ENCODE assay signal across 33 cellular contexts in genomic region chr19:28076628-28077027, GRCh38.
DNase-seq lines count a peak whose midpoint lies in the region; ATAC-seq and TF ChIP-seq lines count a peak whose summit lies in the region.
"Had no signal": no experiment of that assay in that cellular context is flagged by ENCODE, and none has a peak within 500 bp of the region (broad histone marks: within the 10 kb centered on the region; RNA-seq: fewer than 3 reads in every experiment).

No MANE protein-coding gene starts in this region.

- H4K20me1 ChIP-seq in osteoblast (ENCODE audit: insufficient read depth, low read length), result no peaks in the 10 kb centered on the region
- H4K20me1 ChIP-seq: BLaER1; BLaER1 treated with 17β-estradiol and CSF1 and Interleukin-3, amounts not matched to agents 10 nM and 100 nM had no signal

- H2BK120ac ChIP-seq in trophoblast cell (ENCODE audit: insufficient read depth, low read length, poor library complexity), result no peak overlapping the region

- no peaks in the 10 kb centered on the region for H3K79me2 ChIP-seq in osteoblast (ENCODE audit: insufficient read depth, low read length)
- no peaks in the 10 kb centered on the region for H3K79me2 ChIP-seq in trophoblast cell (ENCODE audit: control insufficient read depth, insufficient read depth, low read length, poor library complexity)

- H2BK5ac ChIP-seq in trophoblast cell (ENCODE audit: low read depth, low read length, poor library complexity), result no peak overlapping the region

- H3K4me3 ChIP-seq in adrenal gland, result no peak overlapping the region
- H3K4me3 ChIP-seq in osteoblast (ENCODE audit: insufficient read depth, low read length), result no peak overlapping the region
- H3K4me3 ChIP-seq in trophoblast cell (ENCODE audit: low read depth, low read length), result no peak overlapping the region
- no peak overlapping the region for H3K4me3 ChIP-seq in testis
- H3K4me3 ChIP-seq in aorta (ENCODE audit: low read length in 2 of 2), result no peak overlapping the region
- H3K4me3 ChIP-seq: A549; BLaER1; BLaER1 treated with 17β-estradiol and CSF1 and Interleukin-3, amounts not matched to agents 10 nM and 100 nM had no signal

- no peak overlapping the region for H2AK5ac ChIP-seq in trophoblast cell (ENCODE audit: low read length)

- H2AFZ ChIP-seq in osteoblast (ENCODE audit: low read length), result no peak overlapping the region
- no peak overlapping the region for H2AFZ ChIP-seq in trophoblast cell (ENCODE audit: insufficient read depth, low read length, poor library complexity)

- H3K9me3 ChIP-seq in adrenal gland (replicated peaks in 1 of 3) (no peaks in the 10 kb centered on the region), osteoblast (ENCODE audit: low read depth, low read length) (peaks cover 7% of the 10 kb centered on the region), trophoblast cell (ENCODE audit: insufficient read depth, low read depth, low read length) (no peaks in the 10 kb centered on the region), testis (no peaks in the 10 kb centered on the region), aorta (ENCODE audit: control insufficient read depth, low read length) (peaks cover 4% of the 10 kb centered on the region)
- H3K9me3 ChIP-seq: BE2C, BLaER1, Caco-2 had no signal

- H3K9ac ChIP-seq in trophoblast cell (ENCODE audit: low read length), result no peak overlapping the region
- H3K9ac ChIP-seq: BLaER1; BLaER1 treated with 17β-estradiol and CSF1 and Interleukin-3, amounts not matched to agents 10 nM and 100 nM had no signal

- no peaks in the 10 kb centered on the region for H3K36me3 ChIP-seq in adrenal gland (replicated peaks in 1 of 2)
- no peaks in the 10 kb centered on the region for H3K36me3 ChIP-seq in osteoblast (ENCODE audit: insufficient read depth, low read length)
- H3K36me3 ChIP-seq in trophoblast cell (ENCODE audit: control insufficient read depth in 1 of 2, insufficient read depth in 2 of 2, low read length in 2 of 2), result peaks cover 0 to 2% of the 10 kb centered on the region in 2 experiments
- H3K36me3 ChIP-seq in testis (ENCODE audit: low read depth, missing control alignments), result no peaks in the 10 kb centered on the region
- H3K36me3 ChIP-seq in aorta (ENCODE audit: control insufficient read depth in 1 of 2, insufficient read depth in 2 of 2, low read length in 1 of 2), result no peaks in the 10 kb centered on the region
- H3K36me3 ChIP-seq: BE2C; BLaER1; BLaER1 treated with 17β-estradiol and CSF1 and Interleukin-3, amounts not matched to agents 10 nM and 100 nM had no signal

- H3K27ac ChIP-seq in adrenal gland, result peak overlapping the region in 1 of 5 donors; percentile 20
- no peak overlapping the region for H3K27ac ChIP-seq in osteoblast (ENCODE audit: low read depth, low read length)
- H3K27ac ChIP-seq in trophoblast cell (ENCODE audit: low read depth, low read length), result no peak overlapping the region
- no peak overlapping the region for H3K27ac ChIP-seq in testis
- H3K27ac ChIP-seq in aorta (ENCODE audit: low read depth in 1 of 2, low read length in 2 of 2), result no peak overlapping the region
- H3K27ac ChIP-seq: 22Rv1; A549; BLaER1; BLaER1 treated with 17β-estradiol and CSF1 and Interleukin-3, amounts not matched to agents 10 nM and 100 nM; C4-2B had no signal

- H4K12ac ChIP-seq in trophoblast cell (ENCODE audit: low read depth, low read length), result no peak overlapping the region

- peak overlapping the region; percentile 82 for H2BK12ac ChIP-seq in trophoblast cell (ENCODE audit: low read length)

- H3K27me3 ChIP-seq in adrenal gland, result no peaks in the 10 kb centered on the region
- no peaks in the 10 kb centered on the region for H3K27me3 ChIP-seq in osteoblast (ENCODE audit: insufficient read depth, low read length)
- H3K27me3 ChIP-seq in trophoblast cell (ENCODE audit: insufficient read depth, low read length), result no peaks in the 10 kb centered on the region
- no peaks in the 10 kb centered on the region for H3K27me3 ChIP-seq in testis
- peaks cover 0 to 1% of the 10 kb centered on the region in 2 donors for H3K27me3 ChIP-seq in aorta (ENCODE audit: control insufficient read depth in 1 of 2, insufficient read depth in 2 of 2, low read length in 1 of 2)
- H3K27me3 ChIP-seq: BE2C; BLaER1; BLaER1 treated with 17β-estradiol and CSF1 and Interleukin-3, amounts not matched to agents 10 nM and 100 nM had no signal

- WGBS in adrenal gland, 4 donors, result 35 to 52% (median 45%) methylated on average over 4 of the region's 4 CpGs
- WGBS in trophoblast cell (ENCODE audit: extremely low coverage, insufficient coverage, insufficient read length), result no CpG with 5 or more reads among the region's 4 CpGs
- 29 to 50% methylated on average over 4 of the region's 4 CpGs for WGBS in testis, 2 donors
- 74 to 78% methylated on average over 4 of the region's 4 CpGs for WGBS in aorta, 2 donors

- H3K4me2 ChIP-seq in osteoblast (ENCODE audit: insufficient read depth, low read length) (no peak overlapping the region), trophoblast cell (ENCODE audit: low read length) (no peak overlapping the region)
- H3K4me2 ChIP-seq: A549; BLaER1; BLaER1 treated with 17β-estradiol and CSF1 and Interleukin-3, amounts not matched to agents 10 nM and 100 nM had no signal

- TF ChIP-seq CTCF in adrenal gland (IDR thresholded peaks at IDR 0.05) (no peak), osteoblast (IDR thresholded peaks at IDR 0.05; ENCODE audit: extremely low read depth, low read depth, low read length) (no peak), testis (IDR thresholded peaks at IDR 0.05) (no peak)

- H3K18ac ChIP-seq in trophoblast cell (ENCODE audit: low read length), result no peak overlapping the region

- H3K4me1 ChIP-seq in adrenal gland (replicated peaks in 1 of 2) (peaks cover 10 to 13% of the 10 kb centered on the region in 2 donors), osteoblast (ENCODE audit: insufficient read depth, low read length) (no peaks in the 10 kb centered on the region), trophoblast cell (ENCODE audit: control insufficient read depth in 1 of 2, insufficient read depth in 2 of 2, low read length in 2 of 2) (peaks cover 7 to 9% of the 10 kb centered on the region in 2 experiments), testis (peaks cover 5% of the 10 kb centered on the region), aorta (ENCODE audit: control insufficient read depth in 1 of 2, insufficient read depth in 2 of 2, low read length in 2 of 2) (no peaks in the 10 kb centered on the region)
- H3K4me1 ChIP-seq: A549; BE2C; BLaER1; BLaER1 treated with 17β-estradiol and CSF1 and Interleukin-3, amounts not matched to agents 10 nM and 100 nM; Caco-2 had no signal

- H4K91ac ChIP-seq in trophoblast cell (ENCODE audit: low read depth, low read length), result no peak overlapping the region

- H3K14ac ChIP-seq in trophoblast cell (ENCODE audit: low read length), result no peak overlapping the region

- H3K4ac ChIP-seq in trophoblast cell (ENCODE audit: low read depth, low read length), result no peak overlapping the region

- DNase-seq in adrenal gland (peak; percentile 54 to 82 (median 69)), osteoblast (ENCODE audit: insufficient read length, low spot score, missing footprints) (peak; percentile 10), trophoblast cell (no peak), testis (peak; percentile 53), aorta (no peak), NAMALWA (ENCODE audit: low spot score) (no peak), NOMO-1 (lab: John Stamatoyannopoulos, UW; ENCODE audit: unreplicated experiment in 2 of 2) (no peak)
- DNase-seq: 8988T; ACHN; AML-193; BE2C; C1 segment of cervical spinal cord; Caco-2; Calu3; CD4-positive, alpha-beta memory T cell; CD4-positive, alpha-beta T cell; CD4-positive, CD25-positive, alpha-beta regulatory T cell; CD8-positive, alpha-beta memory T cell; CD8-positive, alpha-beta T cell; COR-L47; DMS 273 treated with DMSO at 0.1 percent for 48 hours; DMS153; DMS53; DMS79; DMS79 treated with DMSO at 0.1 percent for 48 hours; DND-41; EL had no signal

- H3K79me1 ChIP-seq in trophoblast cell (ENCODE audit: low read length), result peaks cover 11% of the 10 kb centered on the region

- intact Hi-C loops in adrenal gland (cut with DNase I) (no loop called here), testis (cut with DNase I; ENCODE audit: low total_unique reads) (no loop called here), aorta (cut with DNase I) (no loop called here)

- H3K23ac ChIP-seq in trophoblast cell (ENCODE audit: low read length), result no peak overlapping the region

- TF ChIP-seq POLR2A in adrenal gland (IDR thresholded peaks at IDR 0.05) (no peak), testis (IDR thresholded peaks at IDR 0.05) (no peak)

- no peak overlapping the region for H4K8ac ChIP-seq in trophoblast cell (ENCODE audit: low read depth, low read length)

- ATAC-seq in aorta (ENCODE audit: low FRiP score), result no peak
- ATAC-seq in HG03159 (IDR thresholded peaks at IDR 0.05; ENCODE audit: unreplicated experiment), result no peak
- ATAC-seq: A549; CD8-positive, alpha-beta T cell had no signal

Comparison
In these comparisons a context has a peak if more than half of its experiments do, and no peak if none do; other contexts are left out.
1. DNase-seq: peak in adrenal gland (7 of 7), osteoblast (single experiment) and testis (single experiment); none in trophoblast cell (0 of 2), aorta (0 of 2), NAMALWA (single experiment) and NOMO-1 (0 of 2).